In the genomic region with DNA sequence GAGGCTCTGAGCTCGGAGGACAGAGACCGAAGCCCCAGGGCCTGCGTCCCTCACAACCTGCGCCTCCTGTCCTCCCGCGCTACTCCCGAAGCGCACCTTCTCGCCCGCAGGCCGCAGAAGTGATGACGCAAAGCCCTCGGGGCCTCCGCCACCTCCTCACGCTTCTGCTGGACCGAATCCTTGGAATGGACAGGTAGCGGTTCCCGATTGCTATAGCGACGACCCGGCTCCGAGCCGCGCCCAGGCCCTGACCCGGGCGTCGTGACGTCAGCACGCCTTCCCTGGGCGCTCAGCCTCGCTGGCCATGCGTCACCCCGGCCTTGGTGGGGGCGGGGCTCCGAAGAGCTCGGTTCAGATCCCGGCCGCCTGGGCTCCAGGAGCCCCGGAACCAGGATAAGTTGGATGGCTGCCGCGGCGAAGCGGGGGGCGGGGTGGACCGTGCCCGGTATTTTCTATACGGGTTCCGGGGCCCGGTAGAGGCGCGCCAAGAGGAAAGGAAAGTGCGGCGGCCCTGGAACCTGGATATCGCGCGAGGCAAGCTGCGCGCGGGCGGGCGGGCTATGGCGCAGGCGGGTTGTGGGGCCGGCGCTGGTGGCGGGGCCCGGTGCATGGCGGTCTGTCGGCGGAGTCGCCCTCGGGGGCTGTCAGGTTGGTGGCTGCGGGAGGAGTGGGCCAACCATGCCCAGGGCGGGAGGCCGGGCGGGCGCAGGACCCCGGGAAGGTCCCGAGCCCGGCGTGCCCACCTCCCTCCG, we compare ENCODE assay signal across 1 cellular context.
TF ChIP-seq lines count a peak whose summit lies in the region.

A gene (plus strand): TSS at position 542 of the 752 bp plus-strand sequence. CDS start 21,417 bp downstream, outside the sequence.

TF ChIP-seq in HepG2, 621 proteins besides CTCF, POLR2A, EP300 and RAD21 (continued from another document and continues in another):
- TF ChIP-seq, protein P1, sequence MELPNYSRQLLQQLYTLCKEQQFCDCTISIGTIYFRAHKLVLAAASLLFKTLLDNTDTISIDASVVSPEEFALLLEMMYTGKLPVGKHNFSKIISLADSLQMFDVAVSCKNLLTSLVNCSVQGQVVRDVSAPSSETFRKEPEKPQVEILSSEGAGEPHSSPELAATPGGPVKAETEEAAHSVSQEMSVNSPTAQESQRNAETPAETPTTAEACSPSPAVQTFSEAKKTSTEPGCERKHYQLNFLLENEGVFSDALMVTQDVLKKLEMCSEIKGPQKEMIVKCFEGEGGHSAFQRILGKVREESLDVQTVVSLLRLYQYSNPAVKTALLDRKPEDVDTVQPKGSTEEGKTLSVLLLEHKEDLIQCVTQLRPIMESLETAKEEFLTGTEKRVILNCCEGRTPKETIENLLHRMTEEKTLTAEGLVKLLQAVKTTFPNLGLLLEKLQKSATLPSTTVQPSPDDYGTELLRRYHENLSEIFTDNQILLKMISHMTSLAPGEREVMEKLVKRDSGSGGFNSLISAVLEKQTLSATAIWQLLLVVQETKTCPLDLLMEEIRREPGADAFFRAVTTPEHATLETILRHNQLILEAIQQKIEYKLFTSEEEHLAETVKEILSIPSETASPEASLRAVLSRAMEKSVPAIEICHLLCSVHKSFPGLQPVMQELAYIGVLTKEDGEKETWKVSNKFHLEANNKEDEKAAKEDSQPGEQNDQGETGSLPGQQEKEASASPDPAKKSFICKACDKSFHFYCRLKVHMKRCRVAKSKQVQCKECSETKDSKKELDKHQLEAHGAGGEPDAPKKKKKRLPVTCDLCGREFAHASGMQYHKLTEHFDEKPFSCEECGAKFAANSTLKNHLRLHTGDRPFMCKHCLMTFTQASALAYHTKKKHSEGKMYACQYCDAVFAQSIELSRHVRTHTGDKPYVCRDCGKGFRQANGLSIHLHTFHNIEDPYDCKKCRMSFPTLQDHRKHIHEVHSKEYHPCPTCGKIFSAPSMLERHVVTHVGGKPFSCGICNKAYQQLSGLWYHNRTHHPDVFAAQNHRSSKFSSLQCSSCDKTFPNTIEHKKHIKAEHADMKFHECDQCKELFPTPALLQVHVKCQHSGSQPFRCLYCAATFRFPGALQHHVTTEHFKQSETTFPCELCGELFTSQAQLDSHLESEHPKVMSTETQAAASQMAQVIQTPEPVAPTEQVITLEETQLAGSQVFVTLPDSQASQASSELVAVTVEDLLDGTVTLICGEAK (IDR thresholded peaks at IDR 0.05), result no peak
- TF ChIP-seq, protein P1 (CRISPR knock-in tag; IDR thresholded peaks at IDR 0.05), result peak; percentile 84
- peak; percentile 95 for TF ChIP-seq EEA1 (CRISPR knock-in tag; IDR thresholded peaks at IDR 0.05; ENCODE audit: borderline replicate concordance)
- TF ChIP-seq ELF1 (CRISPR knock-in tag; IDR thresholded peaks at IDR 0.05), result peak; percentile 81
- TF ChIP-seq, protein P2, sequence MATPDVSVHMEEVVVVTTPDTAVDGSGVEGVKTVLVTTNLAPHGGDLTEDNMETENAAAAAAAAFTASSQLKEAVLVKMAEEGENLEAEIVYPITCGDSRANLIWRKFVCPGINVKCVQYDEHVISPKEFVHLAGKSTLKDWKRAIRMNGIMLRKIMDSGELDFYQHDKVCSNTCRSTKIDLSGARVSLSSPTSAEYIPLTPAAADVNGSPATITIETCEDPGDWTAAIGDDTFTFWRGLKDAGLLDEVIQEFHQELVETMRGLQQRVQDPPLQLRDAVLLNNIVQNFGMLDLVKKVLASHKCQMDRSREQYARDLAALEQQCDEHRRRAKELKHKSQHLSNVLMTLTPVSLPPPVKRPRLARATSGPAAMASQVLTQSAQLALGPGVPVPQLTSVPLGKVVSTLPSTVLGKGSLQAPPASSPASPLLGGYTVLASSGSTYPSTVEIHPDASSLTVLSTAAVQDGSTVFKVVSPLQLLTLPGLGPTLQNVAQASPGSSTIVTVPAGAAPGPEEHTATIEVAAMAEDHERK (CRISPR knock-in tag; IDR thresholded peaks at IDR 0.05; ENCODE audit: low read depth), result peak; percentile 96
- 0 out of 2 replicates have a peak, but pooled peaks have one; percentile 85 for TF ChIP-seq SATB2 (CRISPR knock-in tag; IDR thresholded peaks at IDR 0.05)
- peak; percentile 88 for TF ChIP-seq SKI (IDR thresholded peaks at IDR 0.05; ENCODE audit: partially characterized antibody)
- TF ChIP-seq FOXP1 (IDR thresholded peaks at IDR 0.05), result no peak
- 0 out of 2 replicates have a peak, but pooled peaks have one; percentile 37 for TF ChIP-seq FOXP1 (CRISPR knock-in tag; IDR thresholded peaks at IDR 0.05)
- TF ChIP-seq ZNF292 (CRISPR knock-in tag; IDR thresholded peaks at IDR 0.05; ENCODE audit: borderline replicate concordance, low read depth), result peak; percentile 86
- TF ChIP-seq ETV5 (CRISPR knock-in tag; IDR thresholded peaks at IDR 0.05; ENCODE audit: borderline replicate concordance), result peak; percentile 55; the same call in 1 of the 2 replicates
- TF ChIP-seq, protein P3, sequence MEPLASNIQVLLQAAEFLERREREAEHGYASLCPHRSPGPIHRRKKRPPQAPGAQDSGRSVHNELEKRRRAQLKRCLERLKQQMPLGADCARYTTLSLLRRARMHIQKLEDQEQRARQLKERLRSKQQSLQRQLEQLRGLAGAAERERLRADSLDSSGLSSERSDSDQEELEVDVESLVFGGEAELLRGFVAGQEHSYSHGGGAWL (CRISPR knock-in tag; IDR thresholded peaks at IDR 0.05), result peak; percentile 85
- peak; percentile 63 for TF ChIP-seq CAMTA2 (CRISPR knock-in tag; IDR thresholded peaks at IDR 0.05; ENCODE audit: borderline replicate concordance)
- TF ChIP-seq ZNF383 (CRISPR knock-in tag; IDR thresholded peaks at IDR 0.05; ENCODE audit: borderline replicate concordance), result peak; percentile 93; the same call in 1 of the 2 replicates
- TF ChIP-seq ZNF83 (CRISPR knock-in tag; IDR thresholded peaks at IDR 0.05; ENCODE audit: borderline replicate concordance), result peak; percentile 4; the same call in 1 of the 2 replicates
- peak; percentile 100 for TF ChIP-seq CREB1 (IDR thresholded peaks at IDR 0.05)
- TF ChIP-seq CREB1 (CRISPR knock-in tag; IDR thresholded peaks at IDR 0.05), result peak; percentile 98
- peak; percentile 96; the same call in 1 of the 2 replicates for TF ChIP-seq MTF2 (CRISPR knock-in tag; IDR thresholded peaks at IDR 0.05; ENCODE audit: borderline replicate concordance)
- no peak for TF ChIP-seq ZNF550 (CRISPR knock-in tag; IDR thresholded peaks at IDR 0.05; ENCODE audit: borderline replicate concordance)
- TF ChIP-seq POLR2AphosphoS2 (IDR thresholded peaks at IDR 0.05; ENCODE audit: low read depth, low read length), result no peak
- TF ChIP-seq, protein P4, sequence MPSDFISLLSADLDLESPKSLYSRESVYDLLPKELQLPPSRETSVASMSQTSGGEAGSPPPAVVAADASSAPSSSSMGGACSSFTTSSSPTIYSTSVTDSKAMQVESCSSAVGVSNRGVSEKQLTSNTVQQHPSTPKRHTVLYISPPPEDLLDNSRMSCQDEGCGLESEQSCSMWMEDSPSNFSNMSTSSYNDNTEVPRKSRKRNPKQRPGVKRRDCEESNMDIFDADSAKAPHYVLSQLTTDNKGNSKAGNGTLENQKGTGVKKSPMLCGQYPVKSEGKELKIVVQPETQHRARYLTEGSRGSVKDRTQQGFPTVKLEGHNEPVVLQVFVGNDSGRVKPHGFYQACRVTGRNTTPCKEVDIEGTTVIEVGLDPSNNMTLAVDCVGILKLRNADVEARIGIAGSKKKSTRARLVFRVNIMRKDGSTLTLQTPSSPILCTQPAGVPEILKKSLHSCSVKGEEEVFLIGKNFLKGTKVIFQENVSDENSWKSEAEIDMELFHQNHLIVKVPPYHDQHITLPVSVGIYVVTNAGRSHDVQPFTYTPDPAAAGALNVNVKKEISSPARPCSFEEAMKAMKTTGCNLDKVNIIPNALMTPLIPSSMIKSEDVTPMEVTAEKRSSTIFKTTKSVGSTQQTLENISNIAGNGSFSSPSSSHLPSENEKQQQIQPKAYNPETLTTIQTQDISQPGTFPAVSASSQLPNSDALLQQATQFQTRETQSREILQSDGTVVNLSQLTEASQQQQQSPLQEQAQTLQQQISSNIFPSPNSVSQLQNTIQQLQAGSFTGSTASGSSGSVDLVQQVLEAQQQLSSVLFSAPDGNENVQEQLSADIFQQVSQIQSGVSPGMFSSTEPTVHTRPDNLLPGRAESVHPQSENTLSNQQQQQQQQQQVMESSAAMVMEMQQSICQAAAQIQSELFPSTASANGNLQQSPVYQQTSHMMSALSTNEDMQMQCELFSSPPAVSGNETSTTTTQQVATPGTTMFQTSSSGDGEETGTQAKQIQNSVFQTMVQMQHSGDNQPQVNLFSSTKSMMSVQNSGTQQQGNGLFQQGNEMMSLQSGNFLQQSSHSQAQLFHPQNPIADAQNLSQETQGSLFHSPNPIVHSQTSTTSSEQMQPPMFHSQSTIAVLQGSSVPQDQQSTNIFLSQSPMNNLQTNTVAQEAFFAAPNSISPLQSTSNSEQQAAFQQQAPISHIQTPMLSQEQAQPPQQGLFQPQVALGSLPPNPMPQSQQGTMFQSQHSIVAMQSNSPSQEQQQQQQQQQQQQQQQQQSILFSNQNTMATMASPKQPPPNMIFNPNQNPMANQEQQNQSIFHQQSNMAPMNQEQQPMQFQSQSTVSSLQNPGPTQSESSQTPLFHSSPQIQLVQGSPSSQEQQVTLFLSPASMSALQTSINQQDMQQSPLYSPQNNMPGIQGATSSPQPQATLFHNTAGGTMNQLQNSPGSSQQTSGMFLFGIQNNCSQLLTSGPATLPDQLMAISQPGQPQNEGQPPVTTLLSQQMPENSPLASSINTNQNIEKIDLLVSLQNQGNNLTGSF (CRISPR knock-in tag; IDR thresholded peaks at IDR 0.05), result peak; percentile 35; the same call in 1 of the 2 replicates
- TF ChIP-seq, protein P5, sequence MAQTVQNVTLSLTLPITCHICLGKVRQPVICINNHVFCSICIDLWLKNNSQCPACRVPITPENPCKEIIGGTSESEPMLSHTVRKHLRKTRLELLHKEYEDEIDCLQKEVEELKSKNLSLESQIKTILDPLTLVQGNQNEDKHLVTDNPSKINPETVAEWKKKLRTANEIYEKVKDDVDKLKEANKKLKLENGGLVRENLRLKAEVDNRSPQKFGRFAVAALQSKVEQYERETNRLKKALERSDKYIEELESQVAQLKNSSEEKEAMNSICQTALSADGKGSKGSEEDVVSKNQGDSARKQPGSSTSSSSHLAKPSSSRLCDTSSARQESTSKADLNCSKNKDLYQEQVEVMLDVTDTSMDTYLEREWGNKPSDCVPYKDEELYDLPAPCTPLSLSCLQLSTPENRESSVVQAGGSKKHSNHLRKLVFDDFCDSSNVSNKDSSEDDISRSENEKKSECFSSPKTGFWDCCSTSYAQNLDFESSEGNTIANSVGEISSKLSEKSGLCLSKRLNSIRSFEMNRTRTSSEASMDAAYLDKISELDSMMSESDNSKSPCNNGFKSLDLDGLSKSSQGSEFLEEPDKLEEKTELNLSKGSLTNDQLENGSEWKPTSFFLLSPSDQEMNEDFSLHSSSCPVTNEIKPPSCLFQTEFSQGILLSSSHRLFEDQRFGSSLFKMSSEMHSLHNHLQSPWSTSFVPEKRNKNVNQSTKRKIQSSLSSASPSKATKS (CRISPR knock-in tag; IDR thresholded peaks at IDR 0.05), result no peak; the same call in 1 of the 2 replicates
- TF ChIP-seq, protein P6, sequence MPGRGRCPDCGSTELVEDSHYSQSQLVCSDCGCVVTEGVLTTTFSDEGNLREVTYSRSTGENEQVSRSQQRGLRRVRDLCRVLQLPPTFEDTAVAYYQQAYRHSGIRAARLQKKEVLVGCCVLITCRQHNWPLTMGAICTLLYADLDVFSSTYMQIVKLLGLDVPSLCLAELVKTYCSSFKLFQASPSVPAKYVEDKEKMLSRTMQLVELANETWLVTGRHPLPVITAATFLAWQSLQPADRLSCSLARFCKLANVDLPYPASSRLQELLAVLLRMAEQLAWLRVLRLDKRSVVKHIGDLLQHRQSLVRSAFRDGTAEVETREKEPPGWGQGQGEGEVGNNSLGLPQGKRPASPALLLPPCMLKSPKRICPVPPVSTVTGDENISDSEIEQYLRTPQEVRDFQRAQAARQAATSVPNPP (CRISPR knock-in tag; IDR thresholded peaks at IDR 0.05), result peak; percentile 95
- peak; percentile 61; the same call in 1 of the 2 replicates for TF ChIP-seq HNF4A (CRISPR knock-in tag; IDR thresholded peaks at IDR 0.05)
- peak; percentile 89 for TF ChIP-seq RFXAP (CRISPR knock-in tag; IDR thresholded peaks at IDR 0.05; ENCODE audit: borderline replicate concordance)
- TF ChIP-seq ZNF660 (CRISPR knock-in tag; IDR thresholded peaks at IDR 0.05; ENCODE audit: borderline replicate concordance, low read depth), result no peak
- TF ChIP-seq ZSCAN12 (CRISPR knock-in tag; IDR thresholded peaks at IDR 0.05), result 0 out of 2 replicates have a peak, but pooled peaks have one; percentile 28
- TF ChIP-seq ZBTB42 (CRISPR knock-in tag; IDR thresholded peaks at IDR 0.05), result peak; percentile 87
- TF ChIP-seq ZNF792 (CRISPR knock-in tag; IDR thresholded peaks at IDR 0.05), result peak; percentile 74; the same call in 1 of the 2 replicates
- TF ChIP-seq ZNF879 (CRISPR knock-in tag; IDR thresholded peaks at IDR 0.05), result peak; percentile 88; the same call in 1 of the 2 replicates
- TF ChIP-seq ZFP37 (CRISPR knock-in tag; IDR thresholded peaks at IDR 0.05; ENCODE audit: borderline replicate concordance), result peak; percentile 50; the same call in 1 of the 2 replicates
- TF ChIP-seq, protein P7, sequence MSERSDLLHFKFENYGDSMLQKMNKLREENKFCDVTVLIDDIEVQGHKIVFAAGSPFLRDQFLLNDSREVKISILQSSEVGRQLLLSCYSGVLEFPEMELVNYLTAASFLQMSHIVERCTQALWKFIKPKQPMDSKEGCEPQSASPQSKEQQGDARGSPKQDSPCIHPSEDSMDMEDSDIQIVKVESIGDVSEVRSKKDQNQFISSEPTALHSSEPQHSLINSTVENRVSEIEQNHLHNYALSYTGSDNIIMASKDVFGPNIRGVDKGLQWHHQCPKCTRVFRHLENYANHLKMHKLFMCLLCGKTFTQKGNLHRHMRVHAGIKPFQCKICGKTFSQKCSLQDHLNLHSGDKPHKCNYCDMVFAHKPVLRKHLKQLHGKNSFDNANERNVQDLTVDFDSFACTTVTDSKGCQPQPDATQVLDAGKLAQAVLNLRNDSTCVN (CRISPR knock-in tag; IDR thresholded peaks at IDR 0.05; ENCODE audit: borderline replicate concordance), result peak; percentile 82; the same call in 1 of the 2 replicates
- TF ChIP-seq SETDB1 (CRISPR knock-in tag; IDR thresholded peaks at IDR 0.05; ENCODE audit: borderline replicate concordance), result no peak
